In genomic region chr4:146407669-146408084, GRCh38 we compare ENCODE assay signal across 20 cellular contexts.
A peak's percentile ranks its signal among the peaks of the same experiment; 100 is the strongest.
DNase-seq lines count a peak whose midpoint lies in the region; ATAC-seq and TF ChIP-seq lines count a peak whose summit lies in the region.
"Had no signal": no experiment of that assay in that cellular context is flagged by ENCODE, and none has a peak within 500 bp of the region (broad histone marks: within the 10 kb centered on the region; RNA-seq: fewer than 3 reads in every experiment).

No MANE protein-coding gene starts in this region.

- DNase-seq in ELR (ENCODE audit: low read depth) (peak; percentile 36), PC-3 (peak; percentile 84), erythroblast (lab: John Stamatoyannopoulos, UW) (peak; percentile 53 to 85), renal cortical epithelial cell (ENCODE audit: low read depth) (peak; percentile 46), NCI-H146 treated with DMSO at 0.1 percent for 48 hours (lab: John Stamatoyannopoulos, UW; ENCODE audit: unreplicated experiment) (no peak)
- DNase-seq: C1 segment of cervical spinal cord, cortex of kidney, DMS79 treated with DMSO at 0.1 percent for 48 hours, GOT3, lower lobe of right lung, natural killer cell, NCI-H2029, NCI-H526, testis, WERI-Rb-1 had no signal

- 0 out of 2 replicates have a peak overlapping the region, but pooled peaks have one; percentile 6 for H2AFZ ChIP-seq in PC-3 (ENCODE audit: low read length)

- H3K4me2 ChIP-seq in PC-3 (ENCODE audit: low read length) = peak overlapping the region; percentile 69

- H3F3A ChIP-seq in PC-3 (ENCODE audit: low read length, unreplicated experiment) = peaks cover 6% of the 10 kb centered on the region

- H3K79me2 ChIP-seq in PC-3 (ENCODE audit: low read length) = no peaks in the 10 kb centered on the region

- peak overlapping the region; percentile 90 for H3K27ac ChIP-seq in PC-3 (ENCODE audit: low read length)
- H3K27ac ChIP-seq: lower lobe of right lung, prostate gland, WERI-Rb-1 had no signal

- BruUV-seq in PC-3 (replicated peaks; lab: Mats Ljungman, UMichigan) = no TSS peak

- CTCF ChIA-PET in PC-3 (lab: Charles Lee) = interaction anchor here (0.5 kb wide), 1 partner anchor 378 kb away, joined by 3 read pairs; no protein-coding TSS in a partner anchor

- peaks cover 28% of the 10 kb centered on the region for H3K4me1 ChIP-seq in PC-3 (ENCODE audit: insufficient read depth, low read length)
- H3K4me1 ChIP-seq: esophagus muscularis mucosa, lower lobe of right lung, testis had no signal

- no peaks in the 10 kb centered on the region for H3K36me3 ChIP-seq in PC-3 (ENCODE audit: low read depth, low read length)
- H3K36me3 ChIP-seq: esophagus muscularis mucosa, lower lobe of right lung, prostate gland, WERI-Rb-1 had no signal

- peak overlapping the region; percentile 5; the same call in 1 of the 2 replicates for H3K9ac ChIP-seq in PC-3 (ENCODE audit: low read length)

- H3K9me3 ChIP-seq in PC-3 (ENCODE audit: low read length) = no peaks in the 10 kb centered on the region
- H3K9me3 ChIP-seq: esophagus muscularis mucosa, lower lobe of right lung, prostate gland, testis had no signal

- POLR2A ChIA-PET in PC-3 (lab: Charles Lee; ENCODE audit: unreplicated experiment) = no interaction called here

- H3K27me3 ChIP-seq in PC-3 (ENCODE audit: low read length) = no peaks in the 10 kb centered on the region
- H3K27me3 ChIP-seq: esophagus muscularis mucosa, testis had no signal

- TF ChIP-seq CTCF in PC-3 (conservative IDR thresholded peaks at IDR 0.05; ENCODE audit: low read depth, low read length) = no peak

- peaks cover 5% of the 10 kb centered on the region; the same call in 1 of the 2 replicates for H4K20me1 ChIP-seq in PC-3 (ENCODE audit: low read length)

- H3K4me3 ChIP-seq in PC-3 (ENCODE audit: low read length) = peak overlapping the region; percentile 21; the same call in 1 of the 2 replicates
- H3K4me3 ChIP-seq: esophagus muscularis mucosa, lower lobe of right lung, prostate gland, testis had no signal

- intact Hi-C loops in PC-3 (cut with micrococcal nuclease) = loop anchor here (1.0 kb wide), 2 partner anchors 36 to 114 kb away; partner anchors contain the start of gene SLC10A7

- ATAC-seq in PC-3 (peak; percentile 96), GM18909 (IDR thresholded peaks at IDR 0.05; ENCODE audit: poor library complexity, unreplicated experiment) (no peak), HG02884 (IDR thresholded peaks at IDR 0.05; ENCODE audit: unreplicated experiment) (no peak)
- ATAC-seq: lower lobe of right lung, natural killer cell, Panc1 had no signal

- TF ChIP-seq POLR2A in erythroblast (IDR thresholded peaks at IDR 0.05; ENCODE audit: low read length) = no peak

- no peaks in the 10 kb centered on the region for H3K9me2 ChIP-seq in PC-3 (replicated peaks; ENCODE audit: low read length)
